In the genomic region with DNA sequence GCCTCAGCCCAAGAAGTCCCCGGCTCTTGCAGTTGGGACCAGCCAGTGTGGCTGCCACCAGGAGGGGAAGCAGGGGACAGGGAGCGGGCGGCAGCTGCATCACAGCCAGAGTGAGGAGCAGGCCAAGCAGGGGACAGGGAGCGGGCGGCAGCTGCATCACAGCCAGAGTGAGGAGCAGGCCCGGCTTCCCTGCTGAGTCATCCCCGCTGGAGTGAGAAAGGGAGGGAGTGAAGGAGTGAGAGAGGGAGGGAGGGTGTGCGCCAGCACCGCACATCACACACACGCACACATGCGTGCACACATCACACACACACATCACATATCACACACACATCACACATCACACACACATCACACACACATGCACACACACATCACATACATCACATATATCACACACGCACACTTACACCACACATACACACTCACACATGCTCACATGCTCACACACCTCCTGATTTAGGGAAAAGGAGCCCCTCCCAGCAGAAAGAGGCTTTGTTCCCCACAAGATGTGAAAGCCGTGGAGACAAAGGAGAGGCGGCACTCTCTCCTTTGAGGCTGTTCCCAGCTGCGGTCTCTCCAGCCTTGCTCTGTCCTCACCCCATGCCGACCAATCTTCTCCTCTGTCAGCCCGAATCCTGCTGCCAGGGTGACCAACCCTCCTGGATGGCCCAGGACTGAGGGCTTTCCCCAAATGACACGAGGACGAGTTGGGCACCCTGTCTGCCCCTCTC, we compare ENCODE assay signal across 8 cellular contexts. TPM values are rescaled to one million over a fixed set of nuclear protein-coding genes. Genes with fewer than 3 reads are reported as not detected.
A peak's percentile ranks its signal among the peaks of the same experiment; 100 is the strongest.
DNase-seq lines count a peak whose midpoint lies in the region; ATAC-seq and TF ChIP-seq lines count a peak whose summit lies in the region.

No MANE protein-coding gene starts in this region.

- H3K4me1 Mint-ChIP-seq in activated CD4-positive, alpha-beta T cell treated with anti-CD3 and anti-CD28 coated beads for 36 hours: no peaks in the 10 kb centered on the region
- no peaks in the 10 kb centered on the region for H3K4me1 Mint-ChIP-seq in activated T-helper 2 cell treated with anti-CD3 and anti-CD28 coated beads, Interferon-gamma antibody, Interleukin-2, Interleukin-4, amounts not matched to agents 10 μg/mL and 5 μg/mL and 100 μg/mL, durations not matched to agents 14 hours and 24 hours and 36 hours (ENCODE audit: low read depth)

- H3K27ac Mint-ChIP-seq in activated CD4-positive, alpha-beta T cell treated with anti-CD3 and anti-CD28 coated beads for 36 hours: no peak overlapping the region
- H3K27ac Mint-ChIP-seq in activated T-helper 2 cell treated with anti-CD3 and anti-CD28 coated beads, Interferon-gamma antibody, Interleukin-2, Interleukin-4, amounts not matched to agents 10 μg/mL and 5 μg/mL and 100 μg/mL, durations not matched to agents 14 hours and 24 hours and 36 hours: no peak overlapping the region

- peak overlapping the region; percentile 4 for H2AFZ ChIP-seq in neuron (ENCODE audit: low read depth, low read length)

- CTCF ChIA-PET in activated CD4-positive, alpha-beta T cell treated with anti-CD3 and anti-CD28 coated beads for 36 hours (lab: Charles Lee): no interaction called here

- POLR2A ChIA-PET in activated CD4-positive, alpha-beta T cell treated with anti-CD3 and anti-CD28 coated beads for 36 hours (lab: Charles Lee): no interaction called here

- peak; percentile 82 for DNase-seq in Daoy (ENCODE audit: low read depth)
- peak; percentile 85 for DNase-seq in NCI-H2227 (lab: John Stamatoyannopoulos, UW; ENCODE audit: unreplicated experiment)
- peak; percentile 65 for DNase-seq in epithelial cell of esophagus (ENCODE audit: low read depth)
- no peak for DNase-seq in cerebellar cortex (ENCODE audit: low spot score)
- DNase-seq in activated CD4-positive, alpha-beta T cell treated with anti-CD3 and anti-CD28 coated beads for 36 hours: no peak
- DNase-seq in activated T-helper 2 cell treated with anti-CD3 and anti-CD28 coated beads, Interferon-gamma antibody, Interleukin-2, Interleukin-4, amounts not matched to agents 10 μg/mL and 5 μg/mL and 100 μg/mL, durations not matched to agents 14 hours and 24 hours and 36 hours (ENCODE audit: low spot score): no peak
- DNase-seq in NCI-H526 treated with DMSO at 0.1 percent for 48 hours (lab: John Stamatoyannopoulos, UW): no peak

- H3K9me3 Mint-ChIP-seq in activated CD4-positive, alpha-beta T cell treated with anti-CD3 and anti-CD28 coated beads for 36 hours (ENCODE audit: low read depth): no peaks in the 10 kb centered on the region
- H3K9me3 Mint-ChIP-seq in activated T-helper 2 cell treated with anti-CD3 and anti-CD28 coated beads, Interferon-gamma antibody, Interleukin-2, Interleukin-4, amounts not matched to agents 10 μg/mL and 5 μg/mL and 100 μg/mL, durations not matched to agents 14 hours and 24 hours and 36 hours: no peaks in the 10 kb centered on the region

- no peaks in the 10 kb centered on the region for H3K27me3 ChIP-seq in neuron (ENCODE audit: insufficient read depth, low read length)

- no peak overlapping the region for H3K4me3 Mint-ChIP-seq in activated CD4-positive, alpha-beta T cell treated with anti-CD3 and anti-CD28 coated beads for 36 hours
- H3K4me3 Mint-ChIP-seq in activated T-helper 2 cell treated with anti-CD3 and anti-CD28 coated beads, Interferon-gamma antibody, Interleukin-2, Interleukin-4, amounts not matched to agents 10 μg/mL and 5 μg/mL and 100 μg/mL, durations not matched to agents 14 hours and 24 hours and 36 hours (ENCODE audit: low read depth): no peak overlapping the region

- no peak for ATAC-seq in activated CD4-positive, alpha-beta T cell treated with anti-CD3 and anti-CD28 coated beads for 36 hours

- H3K36me3 ChIP-seq in neuron (ENCODE audit: insufficient read depth, low read length): no peaks in the 10 kb centered on the region

- no peaks in the 10 kb centered on the region for H3K9me3 ChIP-seq in neuron (ENCODE audit: low read length)

- no peaks in the 10 kb centered on the region for H3K36me3 Mint-ChIP-seq in activated CD4-positive, alpha-beta T cell treated with anti-CD3 and anti-CD28 coated beads for 36 hours (ENCODE audit: low read depth)
- H3K36me3 Mint-ChIP-seq in activated T-helper 2 cell treated with anti-CD3 and anti-CD28 coated beads, Interferon-gamma antibody, Interleukin-2, Interleukin-4, amounts not matched to agents 10 μg/mL and 5 μg/mL and 100 μg/mL, durations not matched to agents 14 hours and 24 hours and 36 hours (ENCODE audit: low read depth): no peaks in the 10 kb centered on the region

- intact Hi-C loops in activated CD4-positive, alpha-beta T cell treated with anti-CD3 and anti-CD28 coated beads for 36 hours (cut with DNase I, micrococcal nuclease): no loop called here
- intact Hi-C loops in activated T-helper 2 cell treated with anti-CD3 and anti-CD28 coated beads, Interferon-gamma antibody, Interleukin-2, Interleukin-4, amounts not matched to agents 10 μg/mL and 5 μg/mL and 100 μg/mL, durations not matched to agents 14 hours and 24 hours and 36 hours (cut with micrococcal nuclease): no loop called here

- TF ChIP-seq CTCF in epithelial cell of esophagus (IDR thresholded peaks at IDR 0.05; ENCODE audit: insufficient read depth, low read depth, low read length, missing control alignments): no peak

- peaks cover 43% of the 10 kb centered on the region for H3K27me3 Mint-ChIP-seq in activated CD4-positive, alpha-beta T cell treated with anti-CD3 and anti-CD28 coated beads for 36 hours
- peaks cover 31% of the 10 kb centered on the region for H3K27me3 Mint-ChIP-seq in activated T-helper 2 cell treated with anti-CD3 and anti-CD28 coated beads, Interferon-gamma antibody, Interleukin-2, Interleukin-4, amounts not matched to agents 10 μg/mL and 5 μg/mL and 100 μg/mL, durations not matched to agents 14 hours and 24 hours and 36 hours (ENCODE audit: low read depth)

- H3K4me3 ChIP-seq in epithelial cell of esophagus (ENCODE audit: low read length) (no peak overlapping the region), neuron (ENCODE audit: low read length) (peak overlapping the region; percentile 19)

- H3K4me1 ChIP-seq in neuron (ENCODE audit: insufficient read depth, low read length): peaks cover 25% of the 10 kb centered on the region

RNA-seq across cellular contexts. Expression of gene ZDHHC22, which starts 16.8 kb away (rescaled TPM):
- total RNA-seq in Daoy (2014; rRNA removed; shearing (Covaris generic)): not detected in 2 replicates
- total RNA-seq in activated CD4-positive, alpha-beta T cell treated with anti-CD3 and anti-CD28 coated beads for 36 hours: not detected
- not detected in 2 replicates for total RNA-seq in activated T-helper 2 cell treated with anti-CD3 and anti-CD28 coated beads, Interferon-gamma antibody, Interleukin-2, Interleukin-4, amounts not matched to agents 10 μg/mL and 5 μg/mL and 100 μg/mL, durations not matched to agents 14 hours and 24 hours and 36 hours

RNA-seq across cellular contexts. Expression of gene TMEM63C, which starts 23.3 kb away (rescaled TPM):
- 0.06 and 0.63 TPM in 2 replicates for total RNA-seq in Daoy (2014; rRNA removed; shearing (Covaris generic))
- 1 to 10 TPM; 1.1 to 1.4 TPM for total RNA-seq in activated CD4-positive, alpha-beta T cell treated with anti-CD3 and anti-CD28 coated beads for 36 hours
- 0.53 and 1.0 TPM in 2 replicates for total RNA-seq in activated T-helper 2 cell treated with anti-CD3 and anti-CD28 coated beads, Interferon-gamma antibody, Interleukin-2, Interleukin-4, amounts not matched to agents 10 μg/mL and 5 μg/mL and 100 μg/mL, durations not matched to agents 14 hours and 24 hours and 36 hours

Comparison
In these comparisons a context has a peak if more than half of its experiments do, and no peak if none do; other contexts are left out.
1. DNase-seq: peak in Daoy (single experiment), NCI-H2227 (single experiment) and epithelial cell of esophagus (single experiment); none in cerebellar cortex (single experiment), activated CD4-positive, alpha-beta T cell treated with anti-CD3 and anti-CD28 coated beads for 36 hours (single experiment), activated T-helper 2 cell treated with anti-CD3 and anti-CD28 coated beads, Interferon-gamma antibody, Interleukin-2, Interleukin-4, amounts not matched to agents 10 μg/mL and 5 μg/mL and 100 μg/mL, durations not matched to agents 14 hours and 24 hours and 36 hours (single experiment) and NCI-H526 treated with DMSO at 0.1 percent for 48 hours (single experiment).